17 cellular contexts compared by ENCODE assay signal in genomic region chr12:29270001-29270400, GRCh38.
A peak's percentile ranks its signal among the peaks of the same experiment; 100 is the strongest.
DNase-seq lines count a peak whose midpoint lies in the region; ATAC-seq and TF ChIP-seq lines count a peak whose summit lies in the region.
"Had no signal": no experiment of that assay in that cellular context is flagged by ENCODE, and none has a peak within 500 bp of the region (broad histone marks: within the 10 kb centered on the region; RNA-seq: fewer than 3 reads in every experiment).

No MANE protein-coding gene starts in this region.

- no peak overlapping the region for H3K23ac ChIP-seq in mesendoderm (ENCODE audit: low read length)

- no peaks in the 10 kb centered on the region for H3K9me3 Mint-ChIP-seq in effector memory CD8-positive, alpha-beta T cell
- H3K9me3 Mint-ChIP-seq: H9 had no signal

- H3K36me3 ChIP-seq in HEK293 (ENCODE audit: control insufficient read depth in 2 of 2, insufficient read depth in 1 of 2, low read length in 2 of 2) (no peaks in the 10 kb centered on the region), mesendoderm (ENCODE audit: control insufficient read depth, insufficient read depth, low read length) (no peaks in the 10 kb centered on the region)

- H3K79me1 ChIP-seq in mesendoderm (ENCODE audit: low read length), result no peaks in the 10 kb centered on the region

- H3K9ac ChIP-seq in mesendoderm (ENCODE audit: low read length), result no peak overlapping the region

- no peak for ATAC-seq in effector memory CD8-positive, alpha-beta T cell (replicated peaks)
- no peak for ATAC-seq in GM21367 (IDR thresholded peaks at IDR 0.05; ENCODE audit: unreplicated experiment)
- ATAC-seq in HG03565 (IDR thresholded peaks at IDR 0.05; ENCODE audit: unreplicated experiment), result no peak
- ATAC-seq: CD8-positive, alpha-beta T cell had no signal

- no peak overlapping the region for H3K4me3 ChIP-seq in HEK293 (ENCODE audit: low read depth, low read length)
- H3K4me3 ChIP-seq in mesendoderm (ENCODE audit: low read length), result no peak overlapping the region

- no peak overlapping the region for H3K18ac ChIP-seq in mesendoderm (ENCODE audit: low read length)

- peaks cover 3% of the 10 kb centered on the region for H3K36me3 Mint-ChIP-seq in effector memory CD8-positive, alpha-beta T cell (ENCODE audit: insufficient read depth)
- H3K36me3 Mint-ChIP-seq: CD8-positive, alpha-beta T cell had no signal

- no peak overlapping the region for H2AK5ac ChIP-seq in mesendoderm (ENCODE audit: low read length)

- peak overlapping the region; percentile 7 for H3K56ac ChIP-seq in mesendoderm (ENCODE audit: low read length)

- no peaks in the 10 kb centered on the region for H3K4me1 ChIP-seq in HEK293 (ENCODE audit: control insufficient read depth, insufficient read depth, low read length)
- no peaks in the 10 kb centered on the region for H3K4me1 ChIP-seq in mesendoderm (ENCODE audit: control insufficient read depth, low read depth, low read length)

- H3K4me1 Mint-ChIP-seq in effector memory CD8-positive, alpha-beta T cell (ENCODE audit: low read depth in 2 of 2), result no peaks in the 10 kb centered on the region

- no peak overlapping the region for H3K4me2 ChIP-seq in mesendoderm (ENCODE audit: low read length)

- no peak overlapping the region for H2BK15ac ChIP-seq in mesendoderm (replicated peaks; ENCODE audit: low read depth)

- no peak overlapping the region for H2BK120ac ChIP-seq in mesendoderm (ENCODE audit: low read depth, low read length)

- POLR2A ChIA-PET in HEK293 (lab: Yijun Ruan, JAX), result no interaction called here

- H3K9me3 ChIP-seq in HEK293 (ENCODE audit: control insufficient read depth, insufficient read depth, low read depth, low read length), result no peaks in the 10 kb centered on the region

- no CpG with 5 or more reads among the region's 2 CpGs for WGBS in mesendoderm (ENCODE audit: extremely low coverage, insufficient coverage, low lambda C conversion rate)

- H4K8ac ChIP-seq in mesendoderm (ENCODE audit: low read depth, low read length), result no peak overlapping the region

- TF ChIP-seq CTCF in HEK293 (tag by site-specific recombination; IDR thresholded peaks at IDR 0.05), result no peak

- no peaks in the 10 kb centered on the region for H3K79me2 ChIP-seq in mesendoderm (ENCODE audit: control insufficient read depth, insufficient read depth, low read length)

- no peak overlapping the region for H4K5ac ChIP-seq in mesendoderm (ENCODE audit: low read length)

- no peaks in the 10 kb centered on the region for H3K27me3 ChIP-seq in mesendoderm (ENCODE audit: insufficient read depth, low read length, poor library complexity)

- H3K27ac ChIP-seq in HEK293 (ENCODE audit: extremely low read depth, low read depth, low read length) (no peak overlapping the region), mesendoderm (ENCODE audit: low read depth, low read length) (no peak overlapping the region)
- H3K27ac ChIP-seq: C4-2B had no signal

- no peaks in the 10 kb centered on the region for H3K27me3 Mint-ChIP-seq in effector memory CD8-positive, alpha-beta T cell

- H2BK5ac ChIP-seq in mesendoderm (ENCODE audit: low read length), result no peak overlapping the region

- H3K4me3 Mint-ChIP-seq in effector memory CD8-positive, alpha-beta T cell, result no peak overlapping the region
- H3K4me3 Mint-ChIP-seq: CD8-positive, alpha-beta T cell; H9 had no signal

- peak overlapping the region; percentile 2 for H3K27ac Mint-ChIP-seq in effector memory CD8-positive, alpha-beta T cell
- H3K27ac Mint-ChIP-seq: CD8-positive, alpha-beta T cell; H9 had no signal

- no peak overlapping the region for H3K4ac ChIP-seq in mesendoderm (ENCODE audit: low read depth, low read length)

- DNase-seq in effector memory CD8-positive, alpha-beta T cell, result no peak
- DNase-seq in mesendoderm, result no peak
- DNase-seq in retina, result peak; percentile 6
- DNase-seq in NCI-H2107 treated with DMSO at 0.1 percent for 48 hours (lab: John Stamatoyannopoulos, UW; ENCODE audit: unreplicated experiment), result no peak
- no peak for DNase-seq in activated naive CD4-positive, alpha-beta T cell (lab: John Stamatoyannopoulos, UW)
- DNase-seq: ACHN; AML-193; Calu3; CD8-positive, alpha-beta T cell; DMS79 treated with DMSO at 0.1 percent for 48 hours; GF-D8; H9; KG1 had no signal

- CTCF ChIA-PET in HEK293 (lab: Yijun Ruan, JAX), result no interaction called here

TF ChIP-seq in HEK293, 187 proteins besides CTCF, POLR2A, EP300 and RAD21:
- TF ChIP-seq ZNF354C (tag by site-specific recombination; IDR thresholded peaks at IDR 0.05; ENCODE audit: borderline replicate concordance, low read depth) (no peak), BCL6B (tag by site-specific recombination; IDR thresholded peaks at IDR 0.05) (peak; percentile 41; the same call in 1 of the 2 replicates)
- TF ChIP-seq, protein P1, sequence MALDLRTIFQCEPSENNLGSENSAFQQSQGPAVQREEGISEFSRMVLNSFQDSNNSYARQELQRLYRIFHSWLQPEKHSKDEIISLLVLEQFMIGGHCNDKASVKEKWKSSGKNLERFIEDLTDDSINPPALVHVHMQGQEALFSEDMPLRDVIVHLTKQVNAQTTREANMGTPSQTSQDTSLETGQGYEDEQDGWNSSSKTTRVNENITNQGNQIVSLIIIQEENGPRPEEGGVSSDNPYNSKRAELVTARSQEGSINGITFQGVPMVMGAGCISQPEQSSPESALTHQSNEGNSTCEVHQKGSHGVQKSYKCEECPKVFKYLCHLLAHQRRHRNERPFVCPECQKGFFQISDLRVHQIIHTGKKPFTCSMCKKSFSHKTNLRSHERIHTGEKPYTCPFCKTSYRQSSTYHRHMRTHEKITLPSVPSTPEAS (tag by site-specific recombination; IDR thresholded peaks at IDR 0.05), result no peak
TF ChIP-seq in HEK293: peak in this region for 1.
